27 cellular contexts compared by ENCODE assay signal in the genomic region with DNA sequence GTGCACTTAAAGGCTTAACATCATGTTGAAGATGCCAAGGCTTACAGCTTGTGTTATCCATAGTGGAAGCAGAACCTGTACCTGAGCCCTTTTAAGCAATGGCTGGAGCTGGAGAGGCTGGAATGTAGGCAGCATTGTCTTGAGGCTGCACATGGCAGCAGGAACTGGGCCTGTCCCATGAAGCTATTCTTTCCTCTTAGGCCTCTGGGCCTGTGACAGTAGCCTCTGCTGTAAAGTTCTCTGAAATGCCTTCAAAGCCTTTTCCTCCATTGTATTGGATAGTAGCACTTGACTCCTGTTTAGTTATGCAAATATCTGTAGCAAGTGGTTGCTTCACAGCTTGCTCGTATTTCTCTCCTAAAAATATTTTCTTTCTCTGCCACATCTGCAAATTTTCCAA.
"Had no signal": no experiment of that assay in that cellular context is flagged by ENCODE, and none has a peak within 500 bp of the region (broad histone marks: within the 10 kb centered on the region; RNA-seq: fewer than 3 reads in every experiment).

No MANE protein-coding gene starts in this region.

- H3K4me1 Mint-ChIP-seq: mesothelial cell of epicardium; naive B cell; natural killer cell; nephron progenitor cell; neural progenitor cell; stimulated activated memory B cell treated with anti-CD40 and anti-IgM and Interleukin-4, amounts not matched to agents 10 μg/mL and 1 μg/mL and 100 μg/mL, for 72 hours; stimulated activated naive CD8-positive, alpha-beta T cell treated with anti-CD3 and anti-CD28 coated beads, Interleukin-15, amount 100 ng/mL, for 72 hours had no signal

- H3K9me3 ChIP-seq: ovary, right lobe of liver, testis, thyroid gland, vagina had no signal

- H3K27me3 Mint-ChIP-seq: naive B cell; progenitor cell of endocrine pancreas; stimulated activated memory B cell treated with anti-CD40 and anti-IgM and Interleukin-4, amounts not matched to agents 10 μg/mL and 1 μg/mL and 100 μg/mL, for 72 hours; stimulated activated naive CD8-positive, alpha-beta T cell treated with anti-CD3 and anti-CD28 coated beads, Interleukin-15, amount 100 ng/mL, for 72 hours had no signal

- H3K27ac Mint-ChIP-seq: mesothelial cell of epicardium; naive B cell; natural killer cell; nephron progenitor cell; neural progenitor cell; progenitor cell of endocrine pancreas; stimulated activated memory B cell treated with anti-CD40 and anti-IgM and Interleukin-4, amounts not matched to agents 10 μg/mL and 1 μg/mL and 100 μg/mL, for 72 hours; stimulated activated naive CD8-positive, alpha-beta T cell treated with anti-CD3 and anti-CD28 coated beads, Interleukin-15, amount 100 ng/mL, for 72 hours had no signal

- H3K4me2 ChIP-seq: hepatocyte, neural progenitor cell, smooth muscle cell had no signal

- H3K4me3 Mint-ChIP-seq: mesothelial cell of epicardium; naive B cell; natural killer cell; nephron progenitor cell; neural progenitor cell; stimulated activated memory B cell treated with anti-CD40 and anti-IgM and Interleukin-4, amounts not matched to agents 10 μg/mL and 1 μg/mL and 100 μg/mL, for 72 hours; stimulated activated naive CD8-positive, alpha-beta T cell treated with anti-CD3 and anti-CD28 coated beads, Interleukin-15, amount 100 ng/mL, for 72 hours had no signal

- H3K27me3 ChIP-seq: hepatocyte, neural progenitor cell, ovary, right atrium auricular region, right lobe of liver, testis, thyroid gland, transverse colon, upper lobe of left lung, vagina had no signal

- H3K36me3 Mint-ChIP-seq: mesothelial cell of epicardium; neural progenitor cell; stimulated activated memory B cell treated with anti-CD40 and anti-IgM and Interleukin-4, amounts not matched to agents 10 μg/mL and 1 μg/mL and 100 μg/mL, for 72 hours had no signal

- H3K36me3 ChIP-seq: left ventricle myocardium inferior, neural progenitor cell, ovary, right atrium auricular region, right lobe of liver, thyroid gland, transverse colon, upper lobe of left lung, vagina had no signal

- H3K79me2 ChIP-seq: hepatocyte had no signal

- H3K4me3 ChIP-seq: hepatocyte, left ventricle myocardium inferior, lung, neural progenitor cell, ovary, right atrium auricular region, right lobe of liver, smooth muscle cell, testis, thyroid gland, transverse colon, upper lobe of left lung, vagina had no signal

- H3K27ac ChIP-seq: hepatocyte, left ventricle myocardium inferior, neural progenitor cell, ovary, right atrium auricular region, right lobe of liver, testis, thyroid gland, transverse colon, upper lobe of left lung, vagina had no signal

- DNase-seq: islet precursor cell; left ventricle myocardium inferior; mesendoderm; naive B cell; natural killer cell; nephron progenitor cell; ovary; right lobe of liver; stimulated activated CD4-positive, alpha-beta T cell treated with anti-CD3 and anti-CD28 coated beads, Interleukin-1b, Interleukin-23, amount 100 ng/mL, for 48 hours; stimulated activated CD4-positive, alpha-beta T cell treated with anti-CD3 and anti-CD28 coated beads, Interleukin-2, amount 100 ng/mL, for 48 hours; stimulated activated CD4-positive, alpha-beta T cell treated with anti-CD3 and anti-CD28 coated beads, Interleukin-4, amount 100 ng/mL, for 4 hours; stimulated activated CD8-positive, alpha-beta memory T cell treated with anti-CD3 and anti-CD28 coated beads, Interleukin-4, amount 100 ng/mL, for 48 hours; stimulated activated naive CD4-positive, alpha-beta T cell treated with Interleukin-2 at 50 U/mL for 16 hours; stimulated activated naive CD8-positive, alpha-beta T cell treated with anti-CD3 and anti-CD28 coated beads, Interleukin-15, amount 100 ng/mL, for 72 hours; testis; thyroid gland; transverse colon; upper lobe of left lung had no signal

- H3K4me1 ChIP-seq: left ventricle myocardium inferior, neural progenitor cell, right atrium auricular region, testis, thyroid gland, transverse colon, upper lobe of left lung, vagina had no signal

- H2AFZ ChIP-seq: hepatocyte, neural progenitor cell had no signal

- H3K9ac ChIP-seq: neural progenitor cell had no signal
